In genomic region chr22:40709752-40710413, GRCh38 we compare ENCODE assay signal across 1 cellular context.
A peak's percentile ranks its signal among the peaks of the same experiment; 100 is the strongest.
TF ChIP-seq lines count a peak whose summit lies in the region.

No MANE protein-coding gene starts in this region.

TF ChIP-seq in K562, 482 proteins besides CTCF, POLR2A, EP300 and RAD21 (continued from another document and continues in another):
- TF ChIP-seq HDAC2 (IDR thresholded peaks at IDR 0.05) (0 out of 2 replicates have a peak, but pooled peaks have one; percentile 58), NCOA2 (IDR thresholded peaks at IDR 0.05; ENCODE audit: partially characterized antibody in 2 of 2) (no peak), FOS (IDR thresholded peaks at IDR 0.05; ENCODE audit: extremely low read depth, insufficient read length) (no peak), ZNF143 (CRISPR knock-in tag; IDR thresholded peaks at IDR 0.05) (no peak), MNT (conservative IDR thresholded peaks at IDR 0.05) (no peak), CHAMP1 (IDR thresholded peaks at IDR 0.05) (no peak), ZFP91 (CRISPR knock-in tag; IDR thresholded peaks at IDR 0.05) (no peak), ZFP30 (CRISPR knock-in tag; IDR thresholded peaks at IDR 0.05; ENCODE audit: borderline replicate concordance) (no peak), RBM17 (IDR thresholded peaks at IDR 0.05; ENCODE audit: borderline replicate concordance, low read depth, low read length) (no peak), FOSL1 (tag; conservative IDR thresholded peaks at IDR 0.05) (no peak), ZNF785 (CRISPR knock-in tag; IDR thresholded peaks at IDR 0.05) (no peak), MTA1 (IDR thresholded peaks at IDR 0.05; ENCODE audit: borderline replicate concordance) (0 out of 2 replicates have a peak, but pooled peaks have one; percentile 20), GATA2 (CRISPR knock-in tag; IDR thresholded peaks at IDR 0.05) (peak; percentile 41), ZNF449 (CRISPR knock-in tag; IDR thresholded peaks at IDR 0.05) (no peak), ZBTB17 (CRISPR knock-in tag; IDR thresholded peaks at IDR 0.05) (no peak), KLF16 (IDR thresholded peaks at IDR 0.05) (0 out of 2 replicates have a peak, but pooled peaks have one; percentile 5), ZBTB34 (CRISPR knock-in tag; IDR thresholded peaks at IDR 0.05) (no peak), ATF4 (CRISPR knock-in tag; IDR thresholded peaks at IDR 0.05) (no peak), SMARCE1 (IDR thresholded peaks at IDR 0.05) (peak; percentile 79), MYNN (IDR thresholded peaks at IDR 0.05) (no peak), MYNN (CRISPR knock-in tag; IDR thresholded peaks at IDR 0.05) (no peak), XRCC3 (IDR thresholded peaks at IDR 0.05) (no peak), ZEB2 (IDR thresholded peaks at IDR 0.05) (no peak), CREB5 (CRISPR knock-in tag; IDR thresholded peaks at IDR 0.05) (no peak), TRIM28 (IDR thresholded peaks at IDR 0.05) (no peak), ZNF316 (IDR thresholded peaks at IDR 0.05) (no peak), KAT7 (CRISPR knock-in tag; IDR thresholded peaks at IDR 0.05; ENCODE audit: borderline replicate concordance) (no peak), POLR2AphosphoS2 (IDR thresholded peaks at IDR 0.05; ENCODE audit: low read length) (no peak), AFF1 (IDR thresholded peaks at IDR 0.05; ENCODE audit: low read depth in 1 of 2, partially characterized antibody in 2 of 2) (peak; percentile 20 to 46), DDX20 (tag; IDR thresholded peaks at IDR 0.05; ENCODE audit: low read depth) (no peak), ZNF318 (IDR thresholded peaks at IDR 0.05; ENCODE audit: borderline replicate concordance in 1 of 2, low read depth in 1 of 2) (no peak)
